18 cellular contexts compared by ENCODE assay signal in genomic region chr3:174191895-174192294, GRCh38.
A peak's percentile ranks its signal among the peaks of the same experiment; 100 is the strongest.
DNase-seq lines count a peak whose midpoint lies in the region; ATAC-seq, FAIRE-seq and TF ChIP-seq lines count a peak whose summit lies in the region.
"Had no signal": no experiment of that assay in that cellular context is flagged by ENCODE, and none has a peak within 500 bp of the region (broad histone marks: within the 10 kb centered on the region; RNA-seq: fewer than 3 reads in every experiment).

No MANE protein-coding gene starts in this region.

- POLR2A ChIA-PET in endothelial cell of umbilical vein (lab: Charles Lee) = no interaction called here

- H3K36me3 Mint-ChIP-seq in activated T-helper 2 cell treated with anti-CD3 and anti-CD28 coated beads, Interferon-gamma antibody, Interleukin-2, Interleukin-4, amounts not matched to agents 10 μg/mL and 5 μg/mL and 100 μg/mL, durations not matched to agents 14 hours and 24 hours and 36 hours (ENCODE audit: low read depth) = no peaks in the 10 kb centered on the region

- no peak overlapping the region for H3K27ac Mint-ChIP-seq in activated T-helper 2 cell treated with anti-CD3 and anti-CD28 coated beads, Interferon-gamma antibody, Interleukin-2, Interleukin-4, amounts not matched to agents 10 μg/mL and 5 μg/mL and 100 μg/mL, durations not matched to agents 14 hours and 24 hours and 36 hours
- H3K27ac Mint-ChIP-seq: CD4-positive, alpha-beta T cell had no signal

- TF ChIP-seq CTCF in OCI-LY3 (IDR thresholded peaks at IDR 0.05; ENCODE audit: low read depth, low read length) (no peak), endothelial cell of umbilical vein (IDR thresholded peaks at IDR 0.05; ENCODE audit: extremely low read depth in 1 of 2, insufficient read depth in 1 of 2, low read depth in 1 of 2, low read length in 2 of 2) (no peak), GM13976 (IDR thresholded peaks at IDR 0.05; ENCODE audit: borderline replicate concordance, control extremely low read depth, extremely low read depth, insufficient read depth, missing control alignments) (no peak)

- no peaks in the 10 kb centered on the region for H3K4me1 Mint-ChIP-seq in activated T-helper 2 cell treated with anti-CD3 and anti-CD28 coated beads, Interferon-gamma antibody, Interleukin-2, Interleukin-4, amounts not matched to agents 10 μg/mL and 5 μg/mL and 100 μg/mL, durations not matched to agents 14 hours and 24 hours and 36 hours (ENCODE audit: low read depth)

- no peaks in the 10 kb centered on the region for H3K9me3 Mint-ChIP-seq in activated T-helper 2 cell treated with anti-CD3 and anti-CD28 coated beads, Interferon-gamma antibody, Interleukin-2, Interleukin-4, amounts not matched to agents 10 μg/mL and 5 μg/mL and 100 μg/mL, durations not matched to agents 14 hours and 24 hours and 36 hours

- peak overlapping the region; percentile 56 for H3K4me2 ChIP-seq in OCI-LY3 (ENCODE audit: low read length)
- peak overlapping the region; percentile 58 for H3K4me2 ChIP-seq in endothelial cell of umbilical vein (ENCODE audit: insufficient read depth, low read length)
- H3K4me2 ChIP-seq: A549 had no signal

- H4K20me1 ChIP-seq in OCI-LY3 (ENCODE audit: insufficient read depth, low read length) = no peaks in the 10 kb centered on the region
- H4K20me1 ChIP-seq in endothelial cell of umbilical vein (replicated peaks; ENCODE audit: control insufficient read depth, extremely low read depth, insufficient read depth, low read length) = no peaks in the 10 kb centered on the region

- H3K4me1 ChIP-seq in OCI-LY3 (ENCODE audit: low read length) = peaks cover 20% of the 10 kb centered on the region
- H3K4me1 ChIP-seq in endothelial cell of umbilical vein (ENCODE audit: control insufficient read depth, extremely low read depth, insufficient read depth, low read length) = peaks cover 20% of the 10 kb centered on the region
- H3K4me1 ChIP-seq: A549, Caco-2 had no signal

- no TSS peak for BruUV-seq in endothelial cell of umbilical vein (replicated peaks; lab: Mats Ljungman, UMichigan)

- TF ChIP-seq POLR2A in endothelial cell of umbilical vein (IDR thresholded peaks at IDR 0.05; ENCODE audit: low read depth, low read length) = no peak

- H3K27me3 Mint-ChIP-seq in activated T-helper 2 cell treated with anti-CD3 and anti-CD28 coated beads, Interferon-gamma antibody, Interleukin-2, Interleukin-4, amounts not matched to agents 10 μg/mL and 5 μg/mL and 100 μg/mL, durations not matched to agents 14 hours and 24 hours and 36 hours (ENCODE audit: low read depth) = no peaks in the 10 kb centered on the region
- H3K27me3 Mint-ChIP-seq: CD4-positive, alpha-beta T cell had no signal

- in situ Hi-C loops in G401 (cut with HindIII; ENCODE audit: low sequenced_read_pairs) (no loop called here), GM13976 (cut with MboI; ENCODE audit: low sequenced_read_pairs, unreplicated experiment) (no loop called here)

- intact Hi-C loops in endothelial cell of umbilical vein (cut with micrococcal nuclease) = loop anchor here (5.0 to 10.0 kb wide), 2 partner anchors 447 to 795 kb away; partner anchors contain the start of gene NLGN1
- intact Hi-C loops in activated T-helper 2 cell treated with anti-CD3 and anti-CD28 coated beads, Interferon-gamma antibody, Interleukin-2, Interleukin-4, amounts not matched to agents 10 μg/mL and 5 μg/mL and 100 μg/mL, durations not matched to agents 14 hours and 24 hours and 36 hours (cut with micrococcal nuclease) = no loop called here

- ATAC-seq in HG02798 (IDR thresholded peaks at IDR 0.05; ENCODE audit: poor library complexity, unreplicated experiment) = peak; percentile 17
- ATAC-seq: A549 had no signal

- no peak overlapping the region for H2AFZ ChIP-seq in OCI-LY3 (ENCODE audit: low read depth, low read length)
- no peak overlapping the region for H2AFZ ChIP-seq in endothelial cell of umbilical vein (ENCODE audit: low read depth, low read length)

- H3K27me3 ChIP-seq in OCI-LY3 (ENCODE audit: low read depth, low read length) = no peaks in the 10 kb centered on the region
- no peaks in the 10 kb centered on the region for H3K27me3 ChIP-seq in endothelial cell of umbilical vein (ENCODE audit: control insufficient read depth in 2 of 2, insufficient read depth in 2 of 2, low read length in 2 of 2)

- no peak overlapping the region for H3K9ac ChIP-seq in OCI-LY3 (ENCODE audit: low read length)
- H3K9ac ChIP-seq in endothelial cell of umbilical vein (replicated peaks; ENCODE audit: extremely low read depth, insufficient read depth, low read length) = no peak overlapping the region

- peak; percentile 82 for FAIRE-seq in G401.6 (lab: Jason Lieb, UNC)
- FAIRE-seq in endothelial cell of umbilical vein (lab: Jason Lieb, UNC) = no peak
- FAIRE-seq: A549, D721Med, GM19239 had no signal

- H3K27ac ChIP-seq in OCI-LY3 (ENCODE audit: low read length) (peak overlapping the region; percentile 40), endothelial cell of umbilical vein (ENCODE audit: insufficient read depth, low read depth, low read length) (no peak overlapping the region)
- H3K27ac ChIP-seq: A549, HL-60 had no signal

- H3K36me3 ChIP-seq in OCI-LY3 (replicated peaks; ENCODE audit: low read depth, low read length) (no peaks in the 10 kb centered on the region), endothelial cell of umbilical vein (ENCODE audit: control insufficient read depth in 2 of 2, extremely low read depth in 1 of 2, insufficient read depth in 2 of 2, low read length in 2 of 2) (no peaks in the 10 kb centered on the region)

- no peak overlapping the region; the same call in 1 of the 2 replicates for H3K4me3 ChIP-seq in OCI-LY3 (ENCODE audit: low read length)
- no peak overlapping the region for H3K4me3 ChIP-seq in endothelial cell of umbilical vein (replicated peaks in 1 of 3; ENCODE audit: insufficient read depth in 1 of 3, low read depth in 1 of 3, low read length in 3 of 3)
- H3K4me3 ChIP-seq: A549, GM12878 had no signal

- dilution Hi-C loops in endothelial cell of umbilical vein (cut with MboI; ENCODE audit: extremely low pct_ligation_motif_present, low sequenced_read_pairs) = no loop called here

- H3K9me3 ChIP-seq in OCI-LY3 (ENCODE audit: insufficient read depth, low read length) (no peaks in the 10 kb centered on the region), endothelial cell of umbilical vein (replicated peaks; ENCODE audit: control insufficient read depth, insufficient read depth, low read length) (no peaks in the 10 kb centered on the region)
- H3K9me3 ChIP-seq: A549, Caco-2 had no signal

- DNase-seq in endothelial cell of umbilical vein (ENCODE audit: low read depth, low spot score) (peak; percentile 54), G401 (ENCODE audit: low spot score) (no peak), GM13976 (ENCODE audit: low spot score) (no peak)
- no peak for DNase-seq in activated effector memory CD4-positive, alpha-beta T cell treated with anti-CD3 and anti-CD28 coated beads, Interleukin-2, amount 50 U/mL, for 16 hours
- DNase-seq in activated T-helper 2 cell treated with anti-CD3 and anti-CD28 coated beads, Interferon-gamma antibody, Interleukin-2, Interleukin-4, amounts not matched to agents 10 μg/mL and 5 μg/mL and 100 μg/mL, durations not matched to agents 14 hours and 24 hours and 36 hours (ENCODE audit: low spot score) = no peak
- DNase-seq: AML-193; Caco-2; CD4-positive, alpha-beta T cell; GOT3; H7 had no signal

- H3K4me3 Mint-ChIP-seq in activated T-helper 2 cell treated with anti-CD3 and anti-CD28 coated beads, Interferon-gamma antibody, Interleukin-2, Interleukin-4, amounts not matched to agents 10 μg/mL and 5 μg/mL and 100 μg/mL, durations not matched to agents 14 hours and 24 hours and 36 hours (ENCODE audit: low read depth) = no peak overlapping the region
- H3K4me3 Mint-ChIP-seq: CD4-positive, alpha-beta T cell had no signal

- no peaks in the 10 kb centered on the region for H3K9me1 ChIP-seq in endothelial cell of umbilical vein (replicated peaks; ENCODE audit: control insufficient read depth, extremely low read depth, insufficient read depth, low read length)

- CTCF ChIA-PET in endothelial cell of umbilical vein (lab: Charles Lee) = interaction anchor here (1.1 kb wide), 1 partner anchor 9 kb away, joined by 3 read pairs; no protein-coding TSS in a partner anchor

- H3K79me2 ChIP-seq in OCI-LY3 (ENCODE audit: low read length) (no peaks in the 10 kb centered on the region), endothelial cell of umbilical vein (ENCODE audit: control insufficient read depth, insufficient read depth, low read length) (no peaks in the 10 kb centered on the region)

TF ChIP-seq in endothelial cell of umbilical vein, 7 proteins besides CTCF, POLR2A, EP300 and RAD21:
- TF ChIP-seq FOS (IDR thresholded peaks at IDR 0.05; ENCODE audit: borderline replicate concordance, insufficient read depth, low read length) (no peak), GATA2 (IDR thresholded peaks at IDR 0.05; ENCODE audit: insufficient read depth, insufficient read length, low read depth, low read length) (peak; percentile 50)
